In the genomic region with DNA sequence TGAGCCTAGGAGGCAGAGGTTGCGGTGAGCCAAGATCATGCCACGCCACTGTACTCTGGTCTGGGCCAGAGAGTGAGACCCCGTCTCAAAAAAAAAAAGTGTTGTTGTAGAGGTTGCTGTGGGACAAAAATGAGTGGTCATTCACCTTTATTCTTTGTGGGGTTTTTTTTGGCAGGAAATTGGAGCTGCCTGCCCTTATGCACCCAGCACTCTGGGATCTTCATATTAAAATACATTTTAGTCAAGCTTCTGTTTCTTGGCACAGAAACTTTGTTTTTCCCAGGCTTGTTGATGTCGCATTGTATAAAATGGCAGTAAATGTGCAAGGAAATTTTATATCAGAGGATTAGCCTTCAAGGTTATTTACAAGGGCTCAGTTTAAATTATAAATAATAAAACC, we compare ENCODE assay signal across 10 cellular contexts.
"Had no signal": no experiment of that assay in that cellular context is flagged by ENCODE, and none has a peak within 500 bp of the region (broad histone marks: within the 10 kb centered on the region; RNA-seq: fewer than 3 reads in every experiment).

No MANE protein-coding gene starts in this region.

- H3K9me3 ChIP-seq: HAP-1 had no signal

- H3K4me3 Mint-ChIP-seq: GM23338, HFFc6, IgD-negative memory B cell had no signal

- H3K27me3 Mint-ChIP-seq: IgD-negative memory B cell had no signal

- H3K4me3 ChIP-seq: GM23338, HAP-1 had no signal

- H2AFZ ChIP-seq: GM23338 had no signal

- H3K36me3 ChIP-seq: HAP-1 had no signal

- H3K4me1 Mint-ChIP-seq: GM23338 had no signal

- H3K9me3 Mint-ChIP-seq: GM23338, HFFc6, IgD-negative memory B cell had no signal

- FAIRE-seq: H1, H54, HepG2 had no signal

- H3K4me2 ChIP-seq: GM23338 had no signal

- H3K4me1 ChIP-seq: HAP-1 had no signal

- ATAC-seq: GM23338, HCT116, HepG2 had no signal

- DNase-seq: HFFc6, KBM-7 had no signal

- H3K27ac ChIP-seq: HL-60 had no signal

- H3K27ac Mint-ChIP-seq: GM23338, HFFc6, IgD-negative memory B cell had no signal
